8 cellular contexts compared by ENCODE assay signal in genomic region chrX:319579-320125, GRCh38. TPM values are rescaled to one million over a fixed set of nuclear protein-coding genes. Genes with fewer than 3 reads are reported as not detected.
DNase-seq lines count a peak whose midpoint lies in the region; ATAC-seq and TF ChIP-seq lines count a peak whose summit lies in the region.

No MANE protein-coding gene starts in this region.

- H4K20me1 ChIP-seq in DOHH2 (ENCODE audit: control insufficient read depth, insufficient read depth, low read depth, low read length) = 0 out of 2 replicates have a peak, but pooled peaks cover 6% of the 10 kb centered on the region

- peaks cover 24% of the 10 kb centered on the region for H3K36me3 ChIP-seq in DOHH2 (ENCODE audit: control insufficient read depth, low read length)

- H3F3A ChIP-seq in DOHH2 (ENCODE audit: control insufficient read depth, insufficient read depth) = peaks cover 10% of the 10 kb centered on the region; the same call in 1 of the 2 replicates

- H3K4me2 ChIP-seq in DOHH2 (ENCODE audit: low read length) = peak overlapping the region; percentile 95

- peak overlapping the region; percentile 63 for H3K27ac ChIP-seq in DOHH2 (ENCODE audit: low read depth, low read length)
- peak overlapping the region; percentile 80 for H3K27ac ChIP-seq in foreskin keratinocyte

- no peak for ATAC-seq in foreskin keratinocyte
- no peak for ATAC-seq in HG03025 (IDR thresholded peaks at IDR 0.05; ENCODE audit: low FRiP score, unreplicated experiment)

- H3K9me2 ChIP-seq in DOHH2 (replicated peaks; ENCODE audit: control insufficient read depth, low read length) = no peaks in the 10 kb centered on the region

- H3K27me3 ChIP-seq in DOHH2 (ENCODE audit: control insufficient read depth, low read length) = no peaks in the 10 kb centered on the region; the same call in 1 of the 2 replicates
- no peaks in the 10 kb centered on the region for H3K27me3 ChIP-seq in foreskin keratinocyte

- no peak for TF ChIP-seq CTCF in DOHH2 (IDR thresholded peaks at IDR 0.05; ENCODE audit: low read depth, low read length, poor library complexity, severe bottlenecking)
- no peak for TF ChIP-seq CTCF in WI38 (IDR thresholded peaks at IDR 0.05; ENCODE audit: low read depth, low read length)
- TF ChIP-seq CTCF in foreskin keratinocyte (conservative IDR thresholded peaks at IDR 0.05) = no peak

- no peaks in the 10 kb centered on the region for H3K9me3 ChIP-seq in DOHH2 (ENCODE audit: control insufficient read depth, insufficient read depth, low read length)

- H3K4me1 ChIP-seq in DOHH2 (ENCODE audit: control insufficient read depth, low read length) (peaks cover 30% of the 10 kb centered on the region), foreskin keratinocyte (no peaks in the 10 kb centered on the region)

- peaks cover 32% of the 10 kb centered on the region for H3K79me2 ChIP-seq in DOHH2 (ENCODE audit: control insufficient read depth, low read length)

- intact Hi-C loops in posterior vena cava (cut with DNase I) = no loop called here

- DNase-seq in foreskin keratinocyte (no peak), posterior vena cava (ENCODE audit: low spot score) (peak; percentile 90), NCI-H1694 (lab: John Stamatoyannopoulos, UW) (no peak), RPMI8226 (no peak), A172 (ENCODE audit: low spot score) (no peak)

- H3K4me3 ChIP-seq in DOHH2 (ENCODE audit: low read length) (peak overlapping the region; percentile 96), WI38 (ENCODE audit: low read depth, low read length) (peak overlapping the region; percentile 89)

RNA-seq across cellular contexts. Expression of gene GTPBP6, which starts 1.1 kb away (rescaled TPM):
- 38.7 and 48.4 TPM in 2 replicates for total RNA-seq in foreskin keratinocyte
- polyA plus RNA-seq in foreskin keratinocyte = 49.1 and 55.4 TPM in 2 replicates
- total RNA-seq in posterior vena cava = 10 to 100 TPM; 31.1 to 34.9 TPM
- total RNA-seq in A172 (2014; rRNA removed; shearing (Covaris generic)) = 62.6 and 67.0 TPM in 2 replicates

RNA-seq across cellular contexts. Expression of gene PLCXD1, which starts 38.5 kb away (rescaled TPM):
- 15.1 and 20.5 TPM in 2 replicates for total RNA-seq in foreskin keratinocyte
- polyA plus RNA-seq in foreskin keratinocyte = 10.6 and 15.1 TPM in 2 replicates
- 1 to 10 TPM; 3.1 to 5.6 TPM for total RNA-seq in posterior vena cava
- total RNA-seq in A172 (2014; rRNA removed; shearing (Covaris generic)) = 20.3 and 22.4 TPM in 2 replicates
